Comparison of ENCODE assay signal across 1 cellular context in the genomic region with DNA sequence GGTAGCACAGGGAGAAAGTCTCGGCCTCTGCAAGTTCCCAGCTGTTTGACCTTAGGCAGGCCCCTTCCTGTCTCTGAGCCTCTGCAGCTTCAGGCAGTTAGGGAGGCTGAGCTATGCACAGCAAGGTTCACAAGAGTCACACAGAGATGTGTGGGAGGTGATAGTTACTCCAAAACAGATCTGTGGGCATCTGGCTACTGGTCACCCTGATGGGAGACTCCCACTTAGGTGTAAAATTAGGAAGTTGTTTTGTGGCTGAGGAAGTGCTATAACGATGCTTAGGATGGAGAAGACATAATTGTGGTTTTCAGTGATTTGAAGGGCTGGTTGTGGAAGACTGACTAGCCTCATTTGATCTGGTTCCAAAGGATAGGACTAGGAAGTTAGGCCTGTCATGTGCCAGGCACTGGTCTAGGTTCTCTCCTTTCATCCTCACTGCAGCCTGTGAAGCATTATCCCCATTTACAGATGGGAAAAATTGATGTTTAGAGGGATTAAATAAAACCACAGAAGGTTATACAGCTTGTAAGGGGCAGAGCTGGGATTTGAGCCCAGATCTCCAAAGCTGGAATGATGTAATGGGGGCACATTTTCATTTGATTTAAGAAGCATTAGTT.
A peak's percentile ranks its signal among the peaks of the same experiment; 100 is the strongest.
TF ChIP-seq lines count a peak whose summit lies in the region.

No MANE protein-coding gene starts in this region.

TF ChIP-seq in GM12878, 131 proteins besides CTCF, POLR2A, EP300 and RAD21:
- TF ChIP-seq FOXM1 (IDR thresholded peaks at IDR 0.05; ENCODE audit: low read depth, low read length), result no peak
- TF ChIP-seq SMARCA5 (IDR thresholded peaks at IDR 0.05), result 0 out of 2 replicates have a peak, but pooled peaks have one; percentile 61
- TF ChIP-seq IKZF1 (conservative IDR thresholded peaks at IDR 0.05), result peak; percentile 54
- 0 out of 2 replicates have a peak, but pooled peaks have one; percentile 22 for TF ChIP-seq SPI1 (IDR thresholded peaks at IDR 0.05; ENCODE audit: borderline replicate concordance, insufficient read depth, low read depth, low read length)
TF ChIP-seq in GM12878: peak in this region for 3.
